ENCODE assay signal across 30 cellular contexts in genomic region chr5:78001198-78001597, GRCh38.
"Had no signal": no experiment of that assay in that cellular context is flagged by ENCODE, and none has a peak within 500 bp of the region (broad histone marks: within the 10 kb centered on the region; RNA-seq: fewer than 3 reads in every experiment).

No MANE protein-coding gene starts in this region.

- H3K4me3 ChIP-seq: ascending aorta, body of pancreas, Peyer's patch, SJCRH30 had no signal

- DNase-seq: activated CD4-positive, alpha-beta T cell treated with anti-CD3 and anti-CD28 coated beads for 4 hours; activated CD4-positive, alpha-beta T cell treated with anti-CD3 and anti-CD28 coated beads, Interleukin-2, amount 50 U/mL, for 48 hours; activated CD8-positive, alpha-beta memory T cell treated with anti-CD3 and anti-CD28 coated beads, Interleukin-2, amount 10 ng/mL, durations not matched to agents 7 days and 5 days; activated effector memory CD4-positive, alpha-beta T cell treated with anti-CD3 and anti-CD28 coated beads, Interleukin-2, amount 50 U/mL, for 16 hours; activated naive CD4-positive, alpha-beta T cell treated with Interleukin-2 at 50 U/mL for 16 hours; activated naive CD8-positive, alpha-beta T cell treated with anti-CD3 and anti-CD28 coated beads, Interleukin-2, amount 50 U/mL, for 24 hours; activated T-cell treated with anti-CD3 and anti-CD28 coated beads, Interleukin-2, amount 50 U/mL, for 4 hours; amniotic stem cell; body of pancreas; central memory CD4-positive, alpha-beta T cell; NCI-H1092; NCI-H1417 treated with DMSO at 0.1 percent for 48 hours; NCI-H1694; NCI-H2029; NCI-H345; NCI-H510A; NCI-H526 treated with DMSO at 0.1 percent for 48 hours; NCI-H82; NK-92 treated with Interleukin-12 subunit alpha and Interleukin-12 subunit beta, amount 100 ng/mL, for 24 hours; Peyer's patch; Right ventricle myocardium superior; SJCRH30; SK-N-SH; T-helper 1 cell; WERI-Rb-1 had no signal

- H3K36me3 ChIP-seq: ascending aorta, SJCRH30, WERI-Rb-1 had no signal

- H3K9me3 Mint-ChIP-seq: activated naive CD4-positive, alpha-beta T cell treated with anti-CD3 and anti-CD28 coated beads, Interleukin-2, amount 50 U/mL, for 72 hours; activated naive CD8-positive, alpha-beta T cell treated with anti-CD3 and anti-CD28 coated beads, Interleukin-2, amount 50 U/mL, for 24 hours; activated T-cell treated with anti-CD3 and anti-CD28 coated beads, Interleukin-2, amount 50 U/mL, for 4 hours had no signal

- H3K27ac ChIP-seq: ascending aorta, body of pancreas, KMS-11, Peyer's patch, RWPE1, SJCRH30, WERI-Rb-1 had no signal

- H3K4me1 Mint-ChIP-seq: activated CD8-positive, alpha-beta memory T cell treated with anti-CD3 and anti-CD28 coated beads, Interleukin-2, amount 10 ng/mL, durations not matched to agents 7 days and 5 days; activated naive CD8-positive, alpha-beta T cell treated with anti-CD3 and anti-CD28 coated beads, Interleukin-2, amount 50 U/mL, for 24 hours had no signal

- H3K27ac Mint-ChIP-seq: activated CD8-positive, alpha-beta memory T cell treated with anti-CD3 and anti-CD28 coated beads, Interleukin-2, amount 10 ng/mL, durations not matched to agents 7 days and 5 days; activated naive CD4-positive, alpha-beta T cell treated with anti-CD3 and anti-CD28 coated beads, Interleukin-2, amount 50 U/mL, for 72 hours; activated naive CD8-positive, alpha-beta T cell treated with anti-CD3 and anti-CD28 coated beads, Interleukin-2, amount 50 U/mL, for 24 hours had no signal

- H3K4me1 ChIP-seq: Peyer's patch had no signal

- ATAC-seq: activated CD4-positive, CD25-positive, alpha-beta regulatory T cell treated with anti-CD3 and anti-CD28 coated beads, Interleukin-2, amount 50 U/mL, for 24 hours; activated CD8-positive, alpha-beta memory T cell treated with anti-CD3 and anti-CD28 coated beads, Interleukin-2, amount 10 ng/mL, durations not matched to agents 7 days and 5 days; activated naive CD4-positive, alpha-beta T cell treated with anti-CD3 and anti-CD28 coated beads, Interleukin-2, amount 50 U/mL, for 72 hours; activated naive CD8-positive, alpha-beta T cell treated with anti-CD3 and anti-CD28 coated beads, Interleukin-2, amount 50 U/mL, for 24 hours; activated T-cell treated with anti-CD3 and anti-CD28 coated beads, Interleukin-2, amount 50 U/mL, for 4 hours; body of pancreas had no signal

- H3K27me3 ChIP-seq: ascending aorta, body of pancreas, Peyer's patch, SJCRH30 had no signal

- H3K9me3 ChIP-seq: ascending aorta, body of pancreas, Peyer's patch, SJCRH30, SK-N-SH had no signal

- H3K27me3 Mint-ChIP-seq: activated CD8-positive, alpha-beta memory T cell treated with anti-CD3 and anti-CD28 coated beads, Interleukin-2, amount 10 ng/mL, durations not matched to agents 7 days and 5 days; activated naive CD8-positive, alpha-beta T cell treated with anti-CD3 and anti-CD28 coated beads, Interleukin-2, amount 50 U/mL, for 24 hours had no signal

- H3K4me3 Mint-ChIP-seq: activated CD8-positive, alpha-beta memory T cell treated with anti-CD3 and anti-CD28 coated beads, Interleukin-2, amount 10 ng/mL, durations not matched to agents 7 days and 5 days; activated naive CD8-positive, alpha-beta T cell treated with anti-CD3 and anti-CD28 coated beads, Interleukin-2, amount 50 U/mL, for 24 hours; activated T-cell treated with anti-CD3 and anti-CD28 coated beads, Interleukin-2, amount 50 U/mL, for 4 hours had no signal
